14 cellular contexts compared by ENCODE assay signal in the genomic region with DNA sequence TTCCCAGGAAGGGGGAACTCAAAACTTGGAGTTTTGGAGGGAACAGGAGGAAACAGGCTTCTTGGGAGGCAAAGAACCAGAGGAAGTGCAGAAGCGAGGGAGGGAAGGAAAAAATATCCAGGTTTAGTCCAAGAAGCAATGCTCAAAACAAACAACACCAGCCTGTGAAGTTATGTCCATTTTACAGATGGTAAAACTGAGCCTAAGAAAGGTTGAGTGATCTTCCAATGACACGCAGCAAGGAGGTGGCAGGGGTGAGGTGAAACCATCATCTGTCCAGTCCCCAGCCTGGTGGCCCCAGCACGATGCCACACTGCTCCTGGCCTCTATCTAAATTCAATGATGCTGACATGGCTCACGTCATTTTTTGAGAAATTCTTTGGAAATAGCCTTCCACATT.
"Had no signal": no experiment of that assay in that cellular context is flagged by ENCODE, and none has a peak within 500 bp of the region (broad histone marks: within the 10 kb centered on the region; RNA-seq: fewer than 3 reads in every experiment).

No MANE protein-coding gene starts in this region.

- H3K27ac ChIP-seq: transverse colon, vagina had no signal

- H3K9me3 ChIP-seq: transverse colon, vagina had no signal

- ATAC-seq: esophagus mucosa; left lobe of liver; stimulated activated memory B cell treated with anti-CD40 and anti-IgM and Interleukin-4, amounts not matched to agents 10 μg/mL and 1 μg/mL and 100 μg/mL, for 72 hours; WTC11 had no signal

- H3K4me3 Mint-ChIP-seq: activated naive CD8-positive, alpha-beta T cell treated with anti-CD3 and anti-CD28 coated beads, Interleukin-2, amount 10 ng/mL, durations not matched to agents 7 days and 5 days; stimulated activated memory B cell treated with anti-CD40 and anti-IgM and Interleukin-4, amounts not matched to agents 10 μg/mL and 1 μg/mL and 100 μg/mL, for 72 hours; WTC11 had no signal

- H3K36me3 ChIP-seq: transverse colon, vagina had no signal

- DNase-seq: activated naive CD8-positive, alpha-beta T cell treated with anti-CD3 and anti-CD28 coated beads, Interleukin-2, amount 10 ng/mL, durations not matched to agents 7 days and 5 days; hippocampal formation; midbrain; stimulated activated CD4-positive, alpha-beta T cell treated with anti-CD3 and anti-CD28 coated beads, Interleukin-2, amount 100 ng/mL, for 48 hours; transverse colon had no signal

- FAIRE-seq: bronchial epithelial cell, keratinocyte, TTC549 had no signal

- H3K27me3 Mint-ChIP-seq: activated naive CD8-positive, alpha-beta T cell treated with anti-CD3 and anti-CD28 coated beads, Interleukin-2, amount 10 ng/mL, durations not matched to agents 7 days and 5 days; activated T-helper 17 cell treated with anti-CD3 and anti-CD28 coated beads, Interleukin-2, amount 50 U/mL, for 72 hours; stimulated activated memory B cell treated with anti-CD40 and anti-IgM and Interleukin-4, amounts not matched to agents 10 μg/mL and 1 μg/mL and 100 μg/mL, for 72 hours had no signal

- H3K4me3 ChIP-seq: transverse colon, vagina had no signal

- H3K27ac Mint-ChIP-seq: activated naive CD8-positive, alpha-beta T cell treated with anti-CD3 and anti-CD28 coated beads, Interleukin-2, amount 10 ng/mL, durations not matched to agents 7 days and 5 days; stimulated activated memory B cell treated with anti-CD40 and anti-IgM and Interleukin-4, amounts not matched to agents 10 μg/mL and 1 μg/mL and 100 μg/mL, for 72 hours; WTC11 had no signal

- H3K27me3 ChIP-seq: transverse colon, vagina had no signal
